In genomic region chr9:135045264-135046155, GRCh38 we compare ENCODE assay signal across 16 cellular contexts. TPM values are rescaled to one million over a fixed set of nuclear protein-coding genes. Genes with fewer than 3 reads are reported as not detected.
A peak's percentile ranks its signal among the peaks of the same experiment; 100 is the strongest.
DNase-seq lines count a peak whose midpoint lies in the region; FAIRE-seq and TF ChIP-seq lines count a peak whose summit lies in the region.
"Had no signal": no experiment of that assay in that cellular context is flagged by ENCODE, and none has a peak within 500 bp of the region (broad histone marks: within the 10 kb centered on the region; RNA-seq: fewer than 3 reads in every experiment).

No MANE protein-coding gene starts in this region.

- no peak overlapping the region for H3K4me3 Mint-ChIP-seq in osteocyte (ENCODE audit: unreplicated experiment)
- H3K4me3 Mint-ChIP-seq in activated CD4-positive, alpha-beta T cell treated with anti-CD3 and anti-CD28 coated beads, Interleukin-2, amount 10 ng/mL, durations not matched to agents 7 days and 5 days, result no peak overlapping the region

- no peaks in the 10 kb centered on the region for H3K36me3 Mint-ChIP-seq in osteocyte (ENCODE audit: unreplicated experiment)
- no peaks in the 10 kb centered on the region for H3K36me3 Mint-ChIP-seq in activated CD4-positive, alpha-beta T cell treated with anti-CD3 and anti-CD28 coated beads, Interleukin-2, amount 10 ng/mL, durations not matched to agents 7 days and 5 days (ENCODE audit: low read depth)

- H3K27ac ChIP-seq in mesenchymal stem cell (ENCODE audit: low read length, poor library complexity, severe bottlenecking), result no peak overlapping the region

- POLR2A ChIA-PET in activated CD4-positive, alpha-beta T cell treated with anti-CD3 and anti-CD28 coated beads, Interleukin-2, amount 10 ng/mL, durations not matched to agents 7 days and 5 days (lab: Charles Lee), result no interaction called here

- no peaks in the 10 kb centered on the region for H3K9me3 Mint-ChIP-seq in osteocyte (ENCODE audit: unreplicated experiment)
- H3K9me3 Mint-ChIP-seq in activated CD4-positive, alpha-beta T cell treated with anti-CD3 and anti-CD28 coated beads, Interleukin-2, amount 10 ng/mL, durations not matched to agents 7 days and 5 days, result no peaks in the 10 kb centered on the region

- H2BK15ac ChIP-seq in mesenchymal stem cell (ENCODE audit: low read depth, poor library complexity, severe bottlenecking), result no peak overlapping the region

- H3K27ac Mint-ChIP-seq in osteocyte (ENCODE audit: unreplicated experiment), result no peak overlapping the region
- H3K27ac Mint-ChIP-seq in activated CD4-positive, alpha-beta T cell treated with anti-CD3 and anti-CD28 coated beads, Interleukin-2, amount 10 ng/mL, durations not matched to agents 7 days and 5 days, result no peak overlapping the region

- no peak overlapping the region for H3K4me3 ChIP-seq in mesenchymal stem cell (ENCODE audit: insufficient read depth in 1 of 2, low read depth in 1 of 2, low read length in 2 of 2)

- no peaks in the 10 kb centered on the region for H3K79me1 ChIP-seq in mesenchymal stem cell (replicated peaks; ENCODE audit: low read length, poor library complexity, severe bottlenecking)

- H2BK12ac ChIP-seq in mesenchymal stem cell (ENCODE audit: low read length in 2 of 2), result no peak overlapping the region

- H2BK5ac ChIP-seq in mesenchymal stem cell (ENCODE audit: low read depth, low read length, poor library complexity, severe bottlenecking), result no peak overlapping the region

- FAIRE-seq in frontal cortex (lab: Jason Lieb, UNC), result no peak
- FAIRE-seq: G401.6, GM18507 had no signal

- no peak overlapping the region for H2AFZ ChIP-seq in mesenchymal stem cell (ENCODE audit: low read depth, low read length)

- H4K8ac ChIP-seq in mesenchymal stem cell (ENCODE audit: low read length), result no peak overlapping the region

- no peaks in the 10 kb centered on the region for H3K4me1 Mint-ChIP-seq in osteocyte (ENCODE audit: unreplicated experiment)
- H3K4me1 Mint-ChIP-seq in activated CD4-positive, alpha-beta T cell treated with anti-CD3 and anti-CD28 coated beads, Interleukin-2, amount 10 ng/mL, durations not matched to agents 7 days and 5 days, result no peaks in the 10 kb centered on the region

- no peak overlapping the region for H3K4me2 ChIP-seq in mesenchymal stem cell (ENCODE audit: low read length, poor library complexity, severe bottlenecking)

- H3K27me3 ChIP-seq in mesenchymal stem cell (ENCODE audit: control insufficient read depth in 1 of 2, insufficient read depth in 1 of 2, low read length in 2 of 2), result peaks cover 0 to 18% of the 10 kb centered on the region in 2 experiments

- no peak overlapping the region for H3K4ac ChIP-seq in mesenchymal stem cell (ENCODE audit: low read depth in 1 of 2, low read length in 2 of 2)

- H3K9ac ChIP-seq in mesenchymal stem cell (ENCODE audit: low read length), result no peak overlapping the region

- H3K4me1 ChIP-seq in mesenchymal stem cell (ENCODE audit: control insufficient read depth, insufficient read depth, low read depth, low read length), result no peaks in the 10 kb centered on the region

- DNase-seq in activated CD8-positive, alpha-beta memory T cell treated with anti-CD3 and anti-CD28 coated beads, Interleukin-2, amount 50 U/mL, for 48 hours, result peak; percentile 20
- DNase-seq in activated CD8-positive, alpha-beta memory T cell treated with anti-CD3 and anti-CD28 coated beads for 24 hours, result no peak
- DNase-seq in islet precursor cell (peak; percentile 44), osteocyte (ENCODE audit: extremely low spot score, unreplicated experiment) (peak; percentile 83), ureter (ENCODE audit: low spot score) (peak; percentile 35), mesenchymal stem cell (no peak), frontal cortex (ENCODE audit: low spot score in 2 of 2) (no peak)
- DNase-seq in activated CD4-positive, alpha-beta T cell treated with anti-CD3 and anti-CD28 coated beads, Interleukin-2, amount 10 ng/mL, durations not matched to agents 7 days and 5 days, result no peak
- DNase-seq: C1 segment of cervical spinal cord, DND-41, NCI-H1048, NCI-H146, NCI-H510A treated with DMSO at 0.1 percent for 48 hours had no signal

- WGBS in mesenchymal stem cell, result 90% methylated on average over 33 of the region's 33 CpGs

- peaks cover 16% of the 10 kb centered on the region for H3K27me3 Mint-ChIP-seq in osteocyte (ENCODE audit: unreplicated experiment)
- H3K27me3 Mint-ChIP-seq in activated CD4-positive, alpha-beta T cell treated with anti-CD3 and anti-CD28 coated beads, Interleukin-2, amount 10 ng/mL, durations not matched to agents 7 days and 5 days, result no peaks in the 10 kb centered on the region

- no peak overlapping the region for H2BK120ac ChIP-seq in mesenchymal stem cell (ENCODE audit: low read depth, low read length)

- no peak overlapping the region for H3K18ac ChIP-seq in mesenchymal stem cell (ENCODE audit: low read depth in 1 of 2, low read length in 2 of 2)

- TF ChIP-seq CTCF in osteocyte (IDR thresholded peaks at IDR 0.05), result no peak

- H3K36me3 ChIP-seq in mesenchymal stem cell (ENCODE audit: control insufficient read depth in 1 of 2, insufficient read depth in 2 of 2, low read depth in 1 of 2, low read length in 2 of 2), result no peaks in the 10 kb centered on the region

- CTCF ChIA-PET in activated CD4-positive, alpha-beta T cell treated with anti-CD3 and anti-CD28 coated beads, Interleukin-2, amount 10 ng/mL, durations not matched to agents 7 days and 5 days (lab: Charles Lee), result no interaction called here

- no peak overlapping the region for H4K91ac ChIP-seq in mesenchymal stem cell (ENCODE audit: low read length)

- no peak overlapping the region for H3K23ac ChIP-seq in mesenchymal stem cell (ENCODE audit: low read length in 2 of 2)

- no peak overlapping the region for H3K14ac ChIP-seq in mesenchymal stem cell (ENCODE audit: low read length in 2 of 2)

- H2AK5ac ChIP-seq in mesenchymal stem cell (ENCODE audit: low read length, severe bottlenecking), result no peak overlapping the region

- H3K9me3 ChIP-seq in mesenchymal stem cell (ENCODE audit: control insufficient read depth, low read length), result no peaks in the 10 kb centered on the region

RNA-seq across cellular contexts. Expression of gene OLFM1, which starts 42.0 kb away (rescaled TPM):
- total RNA-seq in osteocyte (0.83 and 1.3 TPM in 2 replicates), ureter (47.8 TPM), frontal cortex (69.7 TPM)
- polyA plus RNA-seq in mesenchymal stem cell (2013, experiment 1 of 2), result 0.18 TPM
- polyA plus RNA-seq in mesenchymal stem cell (2013, experiment 2 of 2), result 0.21 TPM
- not detected for total RNA-seq in activated CD4-positive, alpha-beta T cell treated with anti-CD3 and anti-CD28 coated beads, Interleukin-2, amount 10 ng/mL, durations not matched to agents 7 days and 5 days
- total RNA-seq: MCF 10A had no signal

Comparison
In these comparisons a context has a peak if more than half of its experiments do, and no peak if none do; other contexts are left out.
1. DNase-seq: peak in activated CD8-positive, alpha-beta memory T cell treated with anti-CD3 and anti-CD28 coated beads, Interleukin-2, amount 50 U/mL, for 48 hours (single experiment), islet precursor cell (single experiment), osteocyte (single experiment) and ureter (single experiment); none in activated CD8-positive, alpha-beta memory T cell treated with anti-CD3 and anti-CD28 coated beads for 24 hours (single experiment), mesenchymal stem cell (single experiment), frontal cortex (0 of 2) and activated CD4-positive, alpha-beta T cell treated with anti-CD3 and anti-CD28 coated beads, Interleukin-2, amount 10 ng/mL, durations not matched to agents 7 days and 5 days (single experiment).
2. RNA of gene OLFM1, which starts 42.0 kb away (total RNA-seq): 69.7 TPM in frontal cortex (single experiment) and 47.8 TPM in ureter (single experiment); 0.83 to 1.3 TPM in osteocyte and not detected in activated CD4-positive, alpha-beta T cell treated with anti-CD3 and anti-CD28 coated beads, Interleukin-2, amount 10 ng/mL, durations not matched to agents 7 days and 5 days; every median in the first group is over 10 times any median in the second.